Comparison of ENCODE assay signal across 27 cellular contexts in the genomic region with DNA sequence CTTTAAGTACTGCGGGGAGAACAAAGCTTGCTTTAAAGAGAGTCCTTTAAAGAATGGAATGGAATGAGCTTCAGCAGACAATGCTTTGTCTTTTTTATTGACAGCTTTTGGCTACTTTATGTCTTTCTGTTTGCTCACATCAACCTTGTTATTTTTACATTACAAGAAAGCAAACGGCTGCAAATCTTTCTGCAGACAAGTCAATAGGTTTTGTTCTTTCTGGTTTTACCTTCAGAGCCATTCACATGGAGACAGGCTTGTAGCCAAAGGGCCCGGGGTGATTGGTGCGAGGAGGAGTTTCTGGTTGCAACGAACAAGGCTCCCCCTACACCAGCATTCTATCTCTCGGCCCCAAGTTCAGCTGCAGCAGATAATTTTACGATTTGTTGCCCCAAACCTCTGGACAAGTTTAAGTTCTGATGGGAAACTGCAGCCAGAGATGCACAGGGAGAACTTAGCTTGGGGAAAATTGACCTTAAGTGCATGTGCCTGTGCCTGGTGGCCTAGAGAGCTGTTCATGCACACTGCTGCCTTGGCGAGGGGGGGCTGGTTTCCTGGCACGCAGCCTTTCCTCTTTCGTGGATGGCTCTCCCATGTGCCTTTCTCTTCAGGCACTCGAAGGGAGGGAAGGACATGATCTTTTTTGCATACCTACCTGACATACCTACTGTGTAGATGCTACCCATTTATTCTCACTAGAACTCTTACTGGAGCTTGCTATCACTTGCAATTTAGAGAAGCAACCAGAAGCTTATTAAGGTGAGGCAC.
A peak's percentile ranks its signal among the peaks of the same experiment; 100 is the strongest.
DNase-seq lines count a peak whose midpoint lies in the region; ATAC-seq and TF ChIP-seq lines count a peak whose summit lies in the region.
"Had no signal": no experiment of that assay in that cellular context is flagged by ENCODE, and none has a peak within 500 bp of the region (broad histone marks: within the 10 kb centered on the region; RNA-seq: fewer than 3 reads in every experiment).

No MANE protein-coding gene starts in this region.

- H3K4me3 ChIP-seq in HUES6 (ENCODE audit: low read depth, low read length) (no peak overlapping the region), NT2/D1 (ENCODE audit: insufficient read length, low read depth) (no peak overlapping the region), neural progenitor cell (no peak overlapping the region)
- H3K4me3 ChIP-seq: esophagus squamous epithelium, left lung, suprapubic skin had no signal

- ATAC-seq in activated CD4-positive, alpha-beta T cell treated with anti-CD3 and anti-CD28 coated beads for 36 hours, result no peak
- no peak for ATAC-seq in GM21526 (IDR thresholded peaks at IDR 0.05; ENCODE audit: low FRiP score, unreplicated experiment)
- ATAC-seq: left lung, PC-3, Right ventricle myocardium inferior had no signal

- no peaks in the 10 kb centered on the region for H3K79me2 ChIP-seq in neural progenitor cell (ENCODE audit: low read depth)

- peaks cover 9% of the 10 kb centered on the region for H3K4me1 Mint-ChIP-seq in neural progenitor cell
- H3K4me1 Mint-ChIP-seq in activated CD4-positive, alpha-beta T cell treated with anti-CD3 and anti-CD28 coated beads for 36 hours, result no peaks in the 10 kb centered on the region
- H3K4me1 Mint-ChIP-seq: central memory CD8-positive, alpha-beta T cell had no signal

- no peak overlapping the region for H3K4me3 Mint-ChIP-seq in neural progenitor cell
- H3K4me3 Mint-ChIP-seq in activated CD4-positive, alpha-beta T cell treated with anti-CD3 and anti-CD28 coated beads for 36 hours, result no peak overlapping the region
- H3K4me3 Mint-ChIP-seq: CD4-positive, alpha-beta T cell; central memory CD8-positive, alpha-beta T cell; dendritic cell treated with granulocyte-macrophage colony-stimulating factor and Interleukin-4, amounts not matched to agents 40 ng/mL and 50 ng/mL, for 4 days had no signal

- H3F3A ChIP-seq in neural progenitor cell (ENCODE audit: low read depth), result no peaks in the 10 kb centered on the region

- H3K36me3 ChIP-seq in HUES6 (ENCODE audit: control insufficient read depth, insufficient read depth, low read length) (no peaks in the 10 kb centered on the region), NT2/D1 (ENCODE audit: insufficient read depth, insufficient read length, low read length) (no peaks in the 10 kb centered on the region), neural progenitor cell (no peaks in the 10 kb centered on the region)
- H3K36me3 ChIP-seq: esophagus squamous epithelium, left lung, suprapubic skin had no signal

- no peaks in the 10 kb centered on the region for H4K20me1 ChIP-seq in neural progenitor cell (ENCODE audit: low read depth)

- no peaks in the 10 kb centered on the region; the same call in 1 of the 2 replicates for H3K27me3 ChIP-seq in HUES6 (ENCODE audit: control insufficient read depth, insufficient read depth, low read length)
- no peaks in the 10 kb centered on the region for H3K27me3 ChIP-seq in NT2/D1 (ENCODE audit: insufficient read depth, insufficient read length)
- no peaks in the 10 kb centered on the region for H3K27me3 ChIP-seq in neural progenitor cell
- H3K27me3 ChIP-seq: esophagus squamous epithelium, left lung, suprapubic skin had no signal

- H3K27ac ChIP-seq in HUES6 (ENCODE audit: low read depth, low read length) (peak overlapping the region; percentile 22; the same call in 1 of the 2 replicates), neural progenitor cell (no peak overlapping the region)
- H3K27ac ChIP-seq: esophagus squamous epithelium, left lung, suprapubic skin had no signal

- TF ChIP-seq CTCF in neural progenitor cell (IDR thresholded peaks at IDR 0.05), result no peak

- DNase-seq in DMS153 (lab: John Stamatoyannopoulos, UW) (peak; percentile 22), DMS153 treated with DMSO at 0.1 percent for 48 hours (lab: John Stamatoyannopoulos, UW; ENCODE audit: unreplicated experiment) (no peak), NT2/D1 (ENCODE audit: low read depth, low spot score) (peak; percentile 56), neural progenitor cell (ENCODE audit: low spot score) (peak; percentile 26)
- DNase-seq in activated CD4-positive, alpha-beta T cell treated with anti-CD3 and anti-CD28 coated beads for 36 hours, result no peak
- DNase-seq in activated CD8-positive, alpha-beta memory T cell treated with anti-CD3 and anti-CD28 coated beads, Interleukin-2, amount 50 U/mL, for 48 hours, result no peak
- DNase-seq: 8988T; activated CD4-positive, alpha-beta T cell treated with anti-CD3 and anti-CD28 coated beads for 1 hour; activated gamma-delta T cell; CD4-positive, alpha-beta T cell; esophagus squamous epithelium; foreskin melanocyte; HCEC 1CT; left lung; mesenchymal stem cell; NCI-H1436; NCI-H2171 treated with DMSO at 0.1 percent for 48 hours; PC-3; stimulated activated CD4-positive, alpha-beta T cell treated with anti-CD3 and anti-CD28 coated beads, Interleukin-15, amount 100 ng/mL, for 24 hours; stimulated activated naive CD4-positive, alpha-beta T cell; T-helper 2 cell had no signal

- peak overlapping the region; percentile 36 for H3K9ac ChIP-seq in HUES6 (ENCODE audit: low read length)
- no peak overlapping the region for H3K9ac ChIP-seq in NT2/D1 (ENCODE audit: insufficient read length, low read depth)
- no peak overlapping the region for H3K9ac ChIP-seq in neural progenitor cell

- H3K4me1 ChIP-seq in HUES6 (ENCODE audit: control insufficient read depth, insufficient read depth, low read length) (peaks cover 15% of the 10 kb centered on the region; the same call in 1 of the 2 replicates), NT2/D1 (ENCODE audit: insufficient read depth, insufficient read length) (peaks cover 4% of the 10 kb centered on the region), neural progenitor cell (peaks cover 15% of the 10 kb centered on the region)
- H3K4me1 ChIP-seq: esophagus squamous epithelium, left lung, suprapubic skin had no signal

- intact Hi-C loops in activated CD4-positive, alpha-beta T cell treated with anti-CD3 and anti-CD28 coated beads for 36 hours (cut with DNase I, micrococcal nuclease), result no loop called here

- peak overlapping the region; percentile 17 for H3K4me2 ChIP-seq in neural progenitor cell

- CTCF ChIA-PET in activated CD4-positive, alpha-beta T cell treated with anti-CD3 and anti-CD28 coated beads for 36 hours (lab: Charles Lee), result interaction anchor here (0.7 kb wide), 1 partner anchor 30 kb away, joined by 3 read pairs; no protein-coding TSS in a partner anchor

- H3K27me3 Mint-ChIP-seq in neural progenitor cell (ENCODE audit: insufficient read depth, low read depth), result peaks cover 2% of the 10 kb centered on the region
- H3K27me3 Mint-ChIP-seq in activated CD4-positive, alpha-beta T cell treated with anti-CD3 and anti-CD28 coated beads for 36 hours, result no peaks in the 10 kb centered on the region
- H3K27me3 Mint-ChIP-seq: CD4-positive, alpha-beta T cell; central memory CD8-positive, alpha-beta T cell; dendritic cell treated with granulocyte-macrophage colony-stimulating factor and Interleukin-4, amounts not matched to agents 40 ng/mL and 50 ng/mL, for 4 days had no signal

- H3K9me3 ChIP-seq in HUES6 (ENCODE audit: control insufficient read depth, insufficient read depth, low read depth, low read length), result peaks cover 25% of the 10 kb centered on the region
- H3K9me3 ChIP-seq in NT2/D1 (ENCODE audit: insufficient read depth, low read length), result peaks cover 23% of the 10 kb centered on the region
- no peaks in the 10 kb centered on the region for H3K9me3 ChIP-seq in neural progenitor cell (ENCODE audit: low read depth)
- H3K9me3 ChIP-seq: left lung, suprapubic skin had no signal

- peak overlapping the region; percentile 63 for H2AFZ ChIP-seq in neural progenitor cell (replicated peaks)

- POLR2A ChIA-PET in activated CD4-positive, alpha-beta T cell treated with anti-CD3 and anti-CD28 coated beads for 36 hours (lab: Charles Lee), result no interaction called here

- no peak overlapping the region for H3K27ac Mint-ChIP-seq in neural progenitor cell
- no peak overlapping the region for H3K27ac Mint-ChIP-seq in activated CD4-positive, alpha-beta T cell treated with anti-CD3 and anti-CD28 coated beads for 36 hours
- H3K27ac Mint-ChIP-seq: CD4-positive, alpha-beta T cell; dendritic cell treated with granulocyte-macrophage colony-stimulating factor and Interleukin-4, amounts not matched to agents 40 ng/mL and 50 ng/mL, for 4 days had no signal

- no peaks in the 10 kb centered on the region for H3K36me3 Mint-ChIP-seq in neural progenitor cell
- no peaks in the 10 kb centered on the region for H3K36me3 Mint-ChIP-seq in activated CD4-positive, alpha-beta T cell treated with anti-CD3 and anti-CD28 coated beads for 36 hours (ENCODE audit: low read depth)

- H3K9me3 Mint-ChIP-seq in neural progenitor cell, result peaks cover 5% of the 10 kb centered on the region
- H3K9me3 Mint-ChIP-seq in activated CD4-positive, alpha-beta T cell treated with anti-CD3 and anti-CD28 coated beads for 36 hours (ENCODE audit: low read depth), result peaks cover 8% of the 10 kb centered on the region

Comparison
In these comparisons a context has a peak if more than half of its experiments do, and no peak if none do; other contexts are left out.
1. DNase-seq: peak in DMS153 (single experiment), NT2/D1 (single experiment) and neural progenitor cell (single experiment); none in DMS153 treated with DMSO at 0.1 percent for 48 hours (single experiment), activated CD4-positive, alpha-beta T cell treated with anti-CD3 and anti-CD28 coated beads for 36 hours (single experiment) and activated CD8-positive, alpha-beta memory T cell treated with anti-CD3 and anti-CD28 coated beads, Interleukin-2, amount 50 U/mL, for 48 hours (single experiment).